8 cellular contexts compared by ENCODE assay signal in the genomic region with DNA sequence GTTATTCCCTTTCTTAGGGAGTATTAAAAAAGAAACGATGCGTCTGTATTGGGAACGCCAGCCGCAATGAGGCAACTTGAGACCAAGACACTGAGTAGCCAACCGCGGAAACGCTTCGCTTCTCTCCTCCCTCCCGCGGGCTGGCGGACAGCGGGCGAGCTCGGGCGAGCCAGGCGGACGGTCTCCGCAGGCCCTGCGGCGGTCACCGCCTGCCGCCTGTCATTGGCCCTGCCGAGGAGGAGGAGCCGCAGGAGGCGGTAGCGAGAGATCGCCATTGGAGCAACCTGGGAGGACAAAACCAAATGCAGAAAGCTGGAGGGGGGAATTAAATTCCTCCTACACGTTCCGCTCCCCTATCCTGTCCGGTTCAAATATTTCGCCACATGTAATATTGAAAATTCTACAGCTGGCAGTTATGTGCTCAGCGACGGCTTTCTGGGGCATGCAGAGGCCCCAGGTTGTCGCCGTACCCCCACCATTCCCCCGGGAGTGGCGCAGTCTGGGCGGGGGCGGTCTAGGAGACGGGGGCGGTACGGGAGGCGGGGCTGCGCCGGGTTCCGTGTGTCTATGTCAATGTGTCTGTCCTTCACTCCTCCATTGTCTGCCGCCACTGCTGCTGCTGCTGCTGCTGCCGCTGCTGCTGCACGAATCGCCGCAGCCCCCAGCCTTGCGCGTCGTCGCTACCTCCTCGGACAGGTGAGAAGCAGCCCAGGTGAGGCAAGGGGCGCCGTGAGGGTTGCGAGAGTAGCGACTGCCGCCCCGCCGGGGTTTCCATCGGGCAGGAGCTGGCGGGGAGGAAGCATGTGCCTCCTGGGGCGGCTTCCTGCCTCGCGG. TPM values are rescaled to one million over a fixed set of nuclear protein-coding genes. Genes with fewer than 3 reads are reported as not detected.
DNase-seq lines count a peak whose midpoint lies in the region; ATAC-seq and TF ChIP-seq lines count a peak whose summit lies in the region.

A gene (minus strand): TSS at position 162 of the 834 bp plus-strand sequence. CDS start 181 bp downstream, outside the sequence.
A gene (plus strand): TSS at position 589 of the 834 bp plus-strand sequence. CDS start 19,263 bp downstream, outside the sequence.

- H3K9me3 ChIP-seq in heart left ventricle (no peaks in the 10 kb centered on the region), trophoblast cell (ENCODE audit: insufficient read depth, low read depth, low read length) (peaks cover 1% of the 10 kb centered on the region), tibial nerve (no peaks in the 10 kb centered on the region)

- peak within 1 kb of the TSS; percentile 100 for H3K14ac ChIP-seq in trophoblast cell (ENCODE audit: low read length)

- peak; percentile 87 to 95 for TF ChIP-seq EP300 in tibial nerve (IDR thresholded peaks at IDR 0.05)

- TF ChIP-seq CTCF in GM12875 (IDR thresholded peaks at IDR 0.05; ENCODE audit: borderline replicate concordance, insufficient read depth, low read depth, low read length) = no peak
- peak in 6 of 12 donors; percentile 5 to 50 (median 24) for TF ChIP-seq CTCF in heart left ventricle (IDR thresholded peaks at IDR 0.05)
- TF ChIP-seq CTCF in tibial nerve (IDR thresholded peaks at IDR 0.05) = peak; percentile 8 to 67 (median 13)

- peak within 1 kb of the TSS; percentile 67 for H2BK12ac ChIP-seq in trophoblast cell (ENCODE audit: low read length)

- H4K8ac ChIP-seq in trophoblast cell (ENCODE audit: low read depth, low read length) = peak within 1 kb of the TSS; percentile 78

- H2AK5ac ChIP-seq in trophoblast cell (ENCODE audit: low read length) = peak within 1 kb of the TSS; percentile 95

- H2AFZ ChIP-seq in trophoblast cell (ENCODE audit: insufficient read depth, low read length, poor library complexity) = peak within 1 kb of the TSS; percentile 89

- peaks cover 0 to 7% (median 0%) of the 10 kb centered on the region in 9 donors for H3K36me3 ChIP-seq in heart left ventricle
- H3K36me3 ChIP-seq in trophoblast cell (ENCODE audit: control insufficient read depth in 1 of 2, insufficient read depth in 2 of 2, low read length in 2 of 2) = no peaks in the 10 kb centered on the region
- H3K36me3 ChIP-seq in tibial nerve = peaks cover 0 to 2% (median 0%) of the 10 kb centered on the region in 3 donors

- peak within 1 kb of the TSS; percentile 100 for H3K18ac ChIP-seq in trophoblast cell (ENCODE audit: low read length)

- H4K91ac ChIP-seq in trophoblast cell (ENCODE audit: low read depth, low read length) = peak within 1 kb of the TSS; percentile 96

- H3K4ac ChIP-seq in trophoblast cell (ENCODE audit: low read depth, low read length) = peak within 1 kb of the TSS; percentile 93

- H3K27me3 ChIP-seq in heart left ventricle (no peaks in the 10 kb centered on the region), trophoblast cell (ENCODE audit: insufficient read depth, low read length) (no peaks in the 10 kb centered on the region), tibial nerve (no peaks in the 10 kb centered on the region)

- H3K4me3 ChIP-seq in GM12875 (ENCODE audit: low read depth, low read length) (peak within 1 kb of the TSS; percentile 41), heart left ventricle (peak within 1 kb of the TSS; percentile 71 to 97 (median 86)), trophoblast cell (ENCODE audit: low read depth, low read length) (peak within 1 kb of the TSS; percentile 100), tibial nerve (peak within 1 kb of the TSS; percentile 83 to 89 (median 87))

- H3K9ac ChIP-seq in trophoblast cell (ENCODE audit: low read length) = peak within 1 kb of the TSS; percentile 90

- H2BK5ac ChIP-seq in trophoblast cell (ENCODE audit: low read depth, low read length, poor library complexity) = peak within 1 kb of the TSS; percentile 99

- ATAC-seq in HG02840 (IDR thresholded peaks at IDR 0.05; ENCODE audit: low FRiP score, unreplicated experiment) (peak; percentile 95), heart left ventricle (peak; percentile 95 to 96 (median 96))

- peak within 1 kb of the TSS; percentile 97 for H2BK120ac ChIP-seq in trophoblast cell (ENCODE audit: insufficient read depth, low read length, poor library complexity)

- H3K4me2 ChIP-seq in trophoblast cell (ENCODE audit: low read length) = peak within 1 kb of the TSS; percentile 91

- intact Hi-C loops in heart left ventricle (cut with DNase I) = loop anchor here in 2 of 10 donors (5.0 to 10.0 kb wide), 3 partner anchors 101 to 961 kb away; a partner anchor contains a TSS

- peak in 1 of 2 donors; percentile 98 for TF ChIP-seq POLR2A in heart left ventricle (IDR thresholded peaks at IDR 0.05)
- TF ChIP-seq POLR2A in tibial nerve (IDR thresholded peaks at IDR 0.05) = peak; percentile 95 to 97

- H3K27ac ChIP-seq in adipose tissue (ENCODE audit: low read depth, low read length) (peak within 1 kb of the TSS; percentile 61), heart left ventricle (peak within 1 kb of the TSS; percentile 75 to 97 (median 94)), trophoblast cell (ENCODE audit: low read depth, low read length) (peak within 1 kb of the TSS; percentile 89), tibial nerve (peak within 1 kb of the TSS; percentile 86 to 97 (median 92))

- H3K23ac ChIP-seq in trophoblast cell (ENCODE audit: low read length) = no peak within 1 kb of the TSS

- DNase-seq in NCI-H1436 (lab: John Stamatoyannopoulos, UW) (peak; percentile 95), SW480 (ENCODE audit: low spot score) (peak; percentile 99), heart left ventricle (peak; percentile 96 to 98 (median 97)), trophoblast cell (peak; percentile 95 to 98), tibial nerve (ENCODE audit: low spot score in 2 of 2) (peak; percentile 88 to 90)

- H3K4me1 ChIP-seq in heart left ventricle = peaks cover 0 to 75% (median 54%) of the 10 kb centered on the region in 12 donors
- H3K4me1 ChIP-seq in trophoblast cell (ENCODE audit: control insufficient read depth in 1 of 2, insufficient read depth in 2 of 2, low read length in 2 of 2) = peaks cover 2 to 10% of the 10 kb centered on the region in 2 experiments
- peaks cover 0 to 60% (median 16%) of the 10 kb centered on the region in 4 donors for H3K4me1 ChIP-seq in tibial nerve

- H3K79me1 ChIP-seq in trophoblast cell (ENCODE audit: low read length) = peaks cover 18% of the 10 kb centered on the region

- 0 to 1% (median 0%) methylated on average over 64 to 68 of the region's 68 CpGs for WGBS in adipose tissue, 3 donors
- 0 to 1% (median 0%) methylated on average over 21 to 68 of the region's 68 CpGs for WGBS in heart left ventricle, 4 donors
- no CpG with 5 or more reads among the region's 68 CpGs for WGBS in trophoblast cell (ENCODE audit: extremely low coverage, insufficient coverage, insufficient read length)
- WGBS in tibial nerve, 2 donors = 1% methylated on average over 54 to 63 of the region's 68 CpGs

- peak within 1 kb of the TSS; percentile 93 for H4K12ac ChIP-seq in trophoblast cell (ENCODE audit: low read depth, low read length)

- peaks cover 21% of the 10 kb centered on the region for H3K79me2 ChIP-seq in trophoblast cell (ENCODE audit: control insufficient read depth, insufficient read depth, low read length, poor library complexity)

RNA-seq across cellular contexts. Expression of the first gene that starts in this region (rescaled TPM):
- polyA plus RNA-seq in adipose tissue = 10 to 100 TPM in 1 of 3 donors, 1 to 10 TPM in 2; 6.0 to 12.9 (median 8.5) TPM
- total RNA-seq in heart left ventricle = 10 to 100 TPM; 17.7 to 44.3 (median 28.3) TPM
- 10 to 100 TPM; 10.3 to 17.2 TPM for polyA plus RNA-seq in heart left ventricle
- 17.7 and 18.1 TPM in 2 replicates for polyA plus RNA-seq in trophoblast cell (2013)
- total RNA-seq in tibial nerve = 10 to 100 TPM; 10.0 to 15.3 (median 13.7) TPM

RNA-seq across cellular contexts. Expression of the second gene that starts in this region (rescaled TPM):
- polyA plus RNA-seq in adipose tissue (10 to 100 TPM; 25.5 to 42.8 (median 30.4) TPM), heart left ventricle (100 to 1,000 TPM; 214 to 253 TPM)
- total RNA-seq in heart left ventricle (100 to 1,000 TPM; 195 to 808 (median 308) TPM), tibial nerve (10 to 100 TPM; 50.2 to 69.3 (median 52.3) TPM)
- 239 and 252 TPM in 2 replicates for polyA plus RNA-seq in trophoblast cell (2013)

Comparison
In these comparisons a context has a peak if more than half of its experiments do, and no peak if none do; other contexts are left out.
1. Peak in every context shown above with its lines: DNase-seq, ATAC-seq, H3K4me3 ChIP-seq and H3K27ac ChIP-seq.
2. RNA of the second gene that starts in this region (polyA plus RNA-seq): 214 to 253 TPM in heart left ventricle; 25.5 to 42.8 TPM in adipose tissue; every median in the first group is over 4 times any median in the second.
3. H3K4me3 ChIP-seq: peak in every context shown above with its lines; median percentile 100 in trophoblast cell; 87 in tibial nerve; 86 in heart left ventricle; 41 in GM12875.